Comparison of ENCODE assay signal across 1 cellular context in the genomic region with DNA sequence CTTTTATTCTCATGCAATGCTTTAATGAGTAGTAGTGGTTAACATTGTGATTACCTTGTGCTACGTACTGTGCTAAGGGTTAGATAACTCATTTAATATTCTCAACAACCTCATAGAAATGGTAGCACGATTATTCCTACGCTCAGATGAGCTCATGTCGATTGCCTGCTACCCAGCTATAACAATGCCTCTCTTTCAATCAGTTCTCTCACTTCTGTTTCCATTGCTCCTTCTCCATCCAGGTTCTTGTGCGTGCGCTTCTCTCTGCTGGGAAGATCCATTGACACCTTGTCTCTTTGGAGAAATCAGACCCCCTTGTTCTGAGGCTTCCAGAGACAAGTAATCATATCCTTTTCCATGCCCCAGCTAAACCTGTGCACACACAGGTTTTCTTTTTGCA.
TF ChIP-seq lines count a peak whose summit lies in the region.

No MANE protein-coding gene starts in this region.

TF ChIP-seq in GM23338, 12 proteins besides CTCF, POLR2A, EP300 and RAD21 (continued from another document):
- TF ChIP-seq, protein P1, sequence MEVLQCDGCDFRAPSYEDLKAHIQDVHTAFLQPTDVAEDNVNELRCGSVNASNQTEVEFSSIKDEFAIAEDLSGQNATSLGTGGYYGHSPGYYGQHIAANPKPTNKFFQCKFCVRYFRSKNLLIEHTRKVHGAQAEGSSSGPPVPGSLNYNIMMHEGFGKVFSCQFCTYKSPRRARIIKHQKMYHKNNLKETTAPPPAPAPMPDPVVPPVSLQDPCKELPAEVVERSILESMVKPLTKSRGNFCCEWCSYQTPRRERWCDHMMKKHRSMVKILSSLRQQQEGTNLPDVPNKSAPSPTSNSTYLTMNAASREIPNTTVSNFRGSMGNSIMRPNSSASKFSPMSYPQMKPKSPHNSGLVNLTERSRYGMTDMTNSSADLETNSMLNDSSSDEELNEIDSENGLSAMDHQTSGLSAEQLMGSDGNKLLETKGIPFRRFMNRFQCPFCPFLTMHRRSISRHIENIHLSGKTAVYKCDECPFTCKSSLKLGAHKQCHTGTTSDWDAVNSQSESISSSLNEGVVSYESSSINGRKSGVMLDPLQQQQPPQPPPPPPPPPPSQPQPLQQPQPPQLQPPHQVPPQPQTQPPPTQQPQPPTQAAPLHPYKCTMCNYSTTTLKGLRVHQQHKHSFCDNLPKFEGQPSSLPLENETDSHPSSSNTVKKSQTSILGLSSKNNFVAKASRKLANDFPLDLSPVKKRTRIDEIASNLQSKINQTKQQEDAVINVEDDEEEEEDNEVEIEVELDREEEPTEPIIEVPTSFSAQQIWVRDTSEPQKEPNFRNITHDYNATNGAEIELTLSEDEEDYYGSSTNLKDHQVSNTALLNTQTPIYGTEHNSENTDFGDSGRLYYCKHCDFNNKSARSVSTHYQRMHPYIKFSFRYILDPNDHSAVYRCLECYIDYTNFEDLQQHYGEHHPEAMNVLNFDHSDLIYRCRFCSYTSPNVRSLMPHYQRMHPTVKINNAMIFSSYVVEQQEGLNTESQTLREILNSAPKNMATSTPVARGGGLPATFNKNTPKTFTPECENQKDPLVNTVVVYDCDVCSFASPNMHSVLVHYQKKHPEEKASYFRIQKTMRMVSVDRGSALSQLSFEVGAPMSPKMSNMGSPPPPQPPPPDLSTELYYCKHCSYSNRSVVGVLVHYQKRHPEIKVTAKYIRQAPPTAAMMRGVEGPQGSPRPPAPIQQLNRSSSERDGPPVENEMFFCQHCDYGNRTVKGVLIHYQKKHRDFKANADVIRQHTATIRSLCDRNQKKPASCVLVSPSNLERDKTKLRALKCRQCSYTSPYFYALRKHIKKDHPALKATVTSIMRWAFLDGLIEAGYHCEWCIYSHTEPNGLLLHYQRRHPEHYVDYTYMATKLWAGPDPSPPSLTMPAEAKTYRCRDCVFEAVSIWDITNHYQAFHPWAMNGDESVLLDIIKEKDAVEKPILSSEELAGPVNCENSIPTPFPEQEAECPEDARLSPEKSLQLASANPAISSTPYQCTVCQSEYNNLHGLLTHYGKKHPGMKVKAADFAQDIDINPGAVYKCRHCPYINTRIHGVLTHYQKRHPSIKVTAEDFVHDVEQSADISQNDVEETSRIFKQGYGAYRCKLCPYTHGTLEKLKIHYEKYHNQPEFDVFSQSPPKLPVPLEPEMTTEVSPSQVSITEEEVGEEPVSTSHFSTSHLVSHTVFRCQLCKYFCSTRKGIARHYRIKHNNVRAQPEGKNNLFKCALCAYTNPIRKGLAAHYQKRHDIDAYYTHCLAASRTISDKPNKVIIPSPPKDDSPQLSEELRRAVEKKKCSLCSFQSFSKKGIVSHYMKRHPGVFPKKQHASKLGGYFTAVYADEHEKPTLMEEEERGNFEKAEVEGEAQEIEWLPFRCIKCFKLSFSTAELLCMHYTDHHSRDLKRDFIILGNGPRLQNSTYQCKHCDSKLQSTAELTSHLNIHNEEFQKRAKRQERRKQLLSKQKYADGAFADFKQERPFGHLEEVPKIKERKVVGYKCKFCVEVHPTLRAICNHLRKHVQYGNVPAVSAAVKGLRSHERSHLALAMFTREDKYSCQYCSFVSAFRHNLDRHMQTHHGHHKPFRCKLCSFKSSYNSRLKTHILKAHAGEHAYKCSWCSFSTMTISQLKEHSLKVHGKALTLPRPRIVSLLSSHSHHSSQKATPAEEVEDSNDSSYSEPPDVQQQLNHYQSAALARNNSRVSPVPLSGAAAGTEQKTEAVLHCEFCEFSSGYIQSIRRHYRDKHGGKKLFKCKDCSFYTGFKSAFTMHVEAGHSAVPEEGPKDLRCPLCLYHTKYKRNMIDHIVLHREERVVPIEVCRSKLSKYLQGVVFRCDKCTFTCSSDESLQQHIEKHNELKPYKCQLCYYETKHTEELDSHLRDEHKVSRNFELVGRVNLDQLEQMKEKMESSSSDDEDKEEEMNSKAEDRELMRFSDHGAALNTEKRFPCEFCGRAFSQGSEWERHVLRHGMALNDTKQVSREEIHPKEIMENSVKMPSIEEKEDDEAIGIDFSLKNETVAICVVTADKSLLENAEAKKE (CRISPR knock-in tag; IDR thresholded peaks at IDR 0.05), result no peak
- no peak for TF ChIP-seq EZH2phosphoT487 (IDR thresholded peaks at IDR 0.05; ENCODE audit: unreplicated experiment)
- TF ChIP-seq, protein P2, sequence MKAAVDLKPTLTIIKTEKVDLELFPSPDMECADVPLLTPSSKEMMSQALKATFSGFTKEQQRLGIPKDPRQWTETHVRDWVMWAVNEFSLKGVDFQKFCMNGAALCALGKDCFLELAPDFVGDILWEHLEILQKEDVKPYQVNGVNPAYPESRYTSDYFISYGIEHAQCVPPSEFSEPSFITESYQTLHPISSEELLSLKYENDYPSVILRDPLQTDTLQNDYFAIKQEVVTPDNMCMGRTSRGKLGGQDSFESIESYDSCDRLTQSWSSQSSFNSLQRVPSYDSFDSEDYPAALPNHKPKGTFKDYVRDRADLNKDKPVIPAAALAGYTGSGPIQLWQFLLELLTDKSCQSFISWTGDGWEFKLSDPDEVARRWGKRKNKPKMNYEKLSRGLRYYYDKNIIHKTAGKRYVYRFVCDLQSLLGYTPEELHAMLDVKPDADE (IDR thresholded peaks at IDR 0.05), result no peak
